In genomic region chr15:62883938-62884479, GRCh38 we compare ENCODE assay signal across 23 cellular contexts.
DNase-seq lines count a peak whose midpoint lies in the region; ATAC-seq and TF ChIP-seq lines count a peak whose summit lies in the region.
"Had no signal": no experiment of that assay in that cellular context is flagged by ENCODE, and none has a peak within 500 bp of the region (broad histone marks: within the 10 kb centered on the region; RNA-seq: fewer than 3 reads in every experiment).

No MANE protein-coding gene starts in this region.

- DNase-seq in GM04503 (ENCODE audit: low read depth) = peak; percentile 90
- peak; percentile 38 for DNase-seq in cerebellar cortex (ENCODE audit: low spot score)
- DNase-seq in transverse colon = no peak
- DNase-seq in NCI-H1694 (lab: John Stamatoyannopoulos, UW) = no peak
- DNase-seq in right atrium auricular region (ENCODE audit: low spot score) = no peak
- no peak for DNase-seq in NCI-H774 (lab: John Stamatoyannopoulos, UW)
- DNase-seq: activated CD4-positive, alpha-beta T cell treated with anti-CD3 and anti-CD28 coated beads, Interleukin-2, amount 50 U/mL, for 48 hours; activated effector memory CD4-positive, alpha-beta T cell treated with Interleukin-2 at 50 U/mL for 16 hours; adrenal gland; GDM1; head of caudate nucleus; KBM-7; left colon; NCI-H187; NCI-H345; stimulated activated CD4-positive, alpha-beta T cell treated with anti-CD3 and anti-CD28 coated beads, Interleukin-4, amount 100 ng/mL, for 24 hours had no signal

- TF ChIP-seq CTCF in gastroesophageal sphincter (IDR thresholded peaks at IDR 0.05) (peak in 2 of 4 experiments; percentile 22 to 36), transverse colon (IDR thresholded peaks at IDR 0.05) (no peak), right atrium auricular region (IDR thresholded peaks at IDR 0.05) (no peak)

- TF ChIP-seq POLR2A in gastroesophageal sphincter (IDR thresholded peaks at IDR 0.05) (peak in 1 of 2 donors; percentile 47), transverse colon (IDR thresholded peaks at IDR 0.05) (no peak)

- H3K4me3 ChIP-seq in gastroesophageal sphincter = peak overlapping the region; percentile 23 to 27
- H3K4me3 ChIP-seq in transverse colon = no peak overlapping the region
- H3K4me3 ChIP-seq in right atrium auricular region = no peak overlapping the region
- H3K4me3 ChIP-seq: adrenal gland, GM12878, SJSA1, skin epidermis had no signal

- H3K9me3 ChIP-seq in gastroesophageal sphincter = no peaks in the 10 kb centered on the region
- H3K9me3 ChIP-seq in transverse colon = no peaks in the 10 kb centered on the region
- H3K9me3 ChIP-seq in right atrium auricular region = no peaks in the 10 kb centered on the region
- H3K9me3 ChIP-seq: adrenal gland, SJSA1 had no signal

- peaks cover 0 to 70% (median 19%) of the 10 kb centered on the region in 3 donors for H3K4me1 ChIP-seq in gastroesophageal sphincter
- H3K4me1 ChIP-seq in transverse colon = peaks cover 9 to 36% (median 19%) of the 10 kb centered on the region in 4 donors
- H3K4me1 ChIP-seq in right atrium auricular region = peaks cover 0 to 9% of the 10 kb centered on the region in 2 donors
- H3K4me1 ChIP-seq: adrenal gland had no signal

- WGBS in gastroesophageal sphincter (ENCODE audit: low coverage in 1 of 2), 2 donors = 36 to 42% methylated on average over 5 to 7 of the region's 7 CpGs
- WGBS in transverse colon (ENCODE audit: low coverage in 1 of 2), 2 donors = 64% methylated on average over 5 to 7 of the region's 7 CpGs

- H3K36me3 ChIP-seq in gastroesophageal sphincter (no peaks in the 10 kb centered on the region), transverse colon (no peaks in the 10 kb centered on the region), right atrium auricular region (no peaks in the 10 kb centered on the region)
- H3K36me3 ChIP-seq: adrenal gland, SJSA1 had no signal

- no peak for TF ChIP-seq EP300 in gastroesophageal sphincter (IDR thresholded peaks at IDR 0.05)
- TF ChIP-seq EP300 in transverse colon (IDR thresholded peaks at IDR 0.05; ENCODE audit: low read depth) = no peak

- ATAC-seq in gastroesophageal sphincter (peak; percentile 70), HG02884 (IDR thresholded peaks at IDR 0.05; ENCODE audit: unreplicated experiment) (no peak)
- ATAC-seq: GM12878, left colon, Panc1 had no signal

- no peaks in the 10 kb centered on the region for H3K27me3 ChIP-seq in gastroesophageal sphincter
- H3K27me3 ChIP-seq in transverse colon = no peaks in the 10 kb centered on the region
- H3K27me3 ChIP-seq in right atrium auricular region = no peaks in the 10 kb centered on the region
- H3K27me3 ChIP-seq: adrenal gland, SJSA1 had no signal

- intact Hi-C loops in transverse colon (cut with DNase I; ENCODE audit: low total_unique reads) = no loop called here

- in situ Hi-C loops in transverse colon (cut with MboI; ENCODE audit: low pct_ligation_motif_present in 1 of 4, low pct_unique_long_range_greater_than_20kb in 1 of 4, low sequenced_read_pairs in 3 of 4) = loop anchor here in 1 of 4 donors (25.0 kb wide), 1 partner anchor 153 kb away; the partner anchor contains the start of gene TPM1

- H3K27ac ChIP-seq in gastroesophageal sphincter = peak overlapping the region; percentile 84 to 90 (median 88)
- H3K27ac ChIP-seq in transverse colon = peak overlapping the region; percentile 56 to 80 (median 68)
- no peak overlapping the region for H3K27ac ChIP-seq in right atrium auricular region
- H3K27ac ChIP-seq: adrenal gland, C4-2B, SJSA1, skin epidermis had no signal

Comparison
In these comparisons a context has a peak if more than half of its experiments do, and no peak if none do; other contexts are left out.
1. DNase-seq: peak in GM04503 (single experiment) and cerebellar cortex (single experiment); none in transverse colon (single experiment), NCI-H1694 (single experiment), right atrium auricular region (single experiment) and NCI-H774 (single experiment).
2. H3K27ac ChIP-seq: peak in gastroesophageal sphincter (4 of 4) and transverse colon (4 of 4); none in right atrium auricular region (0 of 2).
3. H3K4me3 ChIP-seq: peak in gastroesophageal sphincter (2 of 2); none in transverse colon (0 of 4) and right atrium auricular region (0 of 2).